Comparison of ENCODE assay signal across 1 cellular context in the genomic region with DNA sequence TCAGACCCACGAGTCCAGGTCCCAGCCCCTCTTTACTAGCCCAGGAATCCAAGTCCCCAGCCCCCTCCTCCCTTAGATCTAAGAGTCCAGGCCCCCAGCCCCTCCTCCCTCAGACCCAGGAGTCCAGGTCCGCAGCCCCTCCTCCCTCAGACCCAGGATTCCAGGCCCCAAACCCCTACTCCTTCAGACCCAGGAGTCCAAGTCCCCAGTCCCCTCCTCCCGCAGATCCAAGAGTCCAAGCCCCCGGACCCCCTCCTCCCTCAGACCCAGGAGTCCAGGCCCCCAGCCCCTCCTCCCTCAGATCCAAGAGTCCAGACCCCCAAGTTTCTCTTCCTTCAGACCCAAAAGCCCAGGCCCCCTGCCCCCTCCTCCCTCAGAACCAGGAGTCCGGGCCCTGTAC.
TF ChIP-seq lines count a peak whose summit lies in the region.

No MANE protein-coding gene starts in this region.

TF ChIP-seq in K562, 482 proteins besides CTCF, POLR2A, EP300 and RAD21:
- no peak for TF ChIP-seq PRMT5 (CRISPR knock-in tag; IDR thresholded peaks at IDR 0.05)
- no peak for TF ChIP-seq CXXC5 (CRISPR knock-in tag; IDR thresholded peaks at IDR 0.05)
- TF ChIP-seq FOXA3 (CRISPR knock-in tag; conservative IDR thresholded peaks at IDR 0.05 in 1 of 2, IDR thresholded peaks at IDR 0.05 in 1 of 2): 0 out of 4 replicates have a peak, but pooled peaks of 1 of the 2 experiments have one; percentile 3
- TF ChIP-seq, protein P1, sequence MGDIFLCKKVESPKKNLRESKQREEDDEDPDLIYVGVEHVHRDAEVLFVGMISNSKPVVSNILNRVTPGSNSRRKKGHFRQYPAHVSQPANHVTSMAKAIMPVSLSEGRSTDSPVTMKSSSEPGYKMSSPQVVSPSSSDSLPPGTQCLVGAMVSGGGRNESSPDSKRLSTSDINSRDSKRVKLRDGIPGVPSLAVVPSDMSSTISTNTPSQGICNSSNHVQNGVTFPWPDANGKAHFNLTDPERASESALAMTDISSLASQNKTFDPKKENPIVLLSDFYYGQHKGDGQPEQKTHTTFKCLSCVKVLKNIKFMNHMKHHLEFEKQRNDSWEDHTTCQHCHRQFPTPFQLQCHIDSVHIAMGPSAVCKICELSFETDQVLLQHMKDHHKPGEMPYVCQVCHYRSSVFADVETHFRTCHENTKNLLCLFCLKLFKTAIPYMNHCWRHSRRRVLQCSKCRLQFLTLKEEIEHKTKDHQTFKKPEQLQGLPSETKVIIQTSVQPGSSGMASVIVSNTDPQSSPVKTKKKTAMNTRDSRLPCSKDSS (IDR thresholded peaks at IDR 0.05; ENCODE audit: low read depth, partially characterized antibody): no peak
- TF ChIP-seq CHD1 (IDR thresholded peaks at IDR 0.05; ENCODE audit: low read length): no peak
- no peak for TF ChIP-seq BACH1 (tag; IDR thresholded peaks at IDR 0.05)
